In genomic region chr15:56241374-56242085, GRCh38 we compare ENCODE assay signal across 9 cellular contexts. TPM values are rescaled to one million over a fixed set of nuclear protein-coding genes. Genes with fewer than 3 reads are reported as not detected.
DNase-seq lines count a peak whose midpoint lies in the region; ATAC-seq and TF ChIP-seq lines count a peak whose summit lies in the region.
"Had no signal": no experiment of that assay in that cellular context is flagged by ENCODE, and none has a peak within 500 bp of the region (broad histone marks: within the 10 kb centered on the region; RNA-seq: fewer than 3 reads in every experiment).

No MANE protein-coding gene starts in this region.

- POLR2A ChIA-PET in activated CD8-positive, alpha-beta T cell treated with anti-CD3 and anti-CD28 coated beads, Interleukin-2, amount 10 ng/mL, durations not matched to agents 7 days and 5 days (lab: Charles Lee), result interaction anchor here (1.0 kb wide), 1 partner anchor 546 kb away, joined by 3 read pairs; no protein-coding TSS in a partner anchor

- peaks cover 26% of the 10 kb centered on the region for H3K36me3 Mint-ChIP-seq in activated CD8-positive, alpha-beta T cell treated with anti-CD3 and anti-CD28 coated beads, Interleukin-2, amount 10 ng/mL, durations not matched to agents 7 days and 5 days (ENCODE audit: low read depth)
- peaks cover 22% of the 10 kb centered on the region for H3K36me3 Mint-ChIP-seq in type B pancreatic cell

- H3K27ac Mint-ChIP-seq in activated CD8-positive, alpha-beta T cell treated with anti-CD3 and anti-CD28 coated beads, Interleukin-2, amount 10 ng/mL, durations not matched to agents 7 days and 5 days, result peak overlapping the region; percentile 77
- peak overlapping the region; percentile 61 for H3K27ac Mint-ChIP-seq in type B pancreatic cell

- H3K9me3 ChIP-seq in right cardiac atrium (ENCODE audit: control insufficient read depth, low read length) (no peaks in the 10 kb centered on the region), iPS-18c (ENCODE audit: control insufficient read depth, insufficient read depth, low read length) (no peaks in the 10 kb centered on the region)

- DNase-seq in right cardiac atrium (no peak), cardiac septum (ENCODE audit: low spot score) (no peak), type B pancreatic cell (ENCODE audit: extremely low spot score, unreplicated experiment) (no peak), NOMO-1 (lab: John Stamatoyannopoulos, UW; ENCODE audit: unreplicated experiment in 2 of 2) (no peak), GM20000 (ENCODE audit: low spot score) (no peak)
- DNase-seq in activated CD8-positive, alpha-beta T cell treated with anti-CD3 and anti-CD28 coated beads, Interleukin-2, amount 10 ng/mL, durations not matched to agents 7 days and 5 days, result no peak
- DNase-seq: anterior cingulate cortex had no signal

- intact Hi-C loops in right cardiac atrium (cut with DNase I) (no loop called here), cardiac septum (cut with DNase I) (loop anchor here (10.0 kb wide), 1 partner anchor 137 kb away; no protein-coding TSS in a partner anchor)

- H3K4me1 ChIP-seq in right cardiac atrium (ENCODE audit: control insufficient read depth, insufficient read depth, low read length), result no peaks in the 10 kb centered on the region

- ATAC-seq in right cardiac atrium (no peak), HG03565 (IDR thresholded peaks at IDR 0.05; ENCODE audit: unreplicated experiment) (no peak)
- ATAC-seq in activated CD8-positive, alpha-beta T cell treated with anti-CD3 and anti-CD28 coated beads, Interleukin-2, amount 10 ng/mL, durations not matched to agents 7 days and 5 days, result no peak

- TF ChIP-seq CTCF in type B pancreatic cell (conservative IDR thresholded peaks at IDR 0.05), result no peak
- TF ChIP-seq CTCF in GM20000 (IDR thresholded peaks at IDR 0.05; ENCODE audit: extremely low read depth, missing control alignments), result no peak

- no peaks in the 10 kb centered on the region for H3K27me3 ChIP-seq in right cardiac atrium (ENCODE audit: control insufficient read depth, insufficient read depth)

- H3K27me3 Mint-ChIP-seq in activated CD8-positive, alpha-beta T cell treated with anti-CD3 and anti-CD28 coated beads, Interleukin-2, amount 10 ng/mL, durations not matched to agents 7 days and 5 days (ENCODE audit: low read depth), result no peaks in the 10 kb centered on the region
- H3K27me3 Mint-ChIP-seq in type B pancreatic cell, result no peaks in the 10 kb centered on the region

- H3K4me3 ChIP-seq in right cardiac atrium (ENCODE audit: low read length) (peak overlapping the region; percentile 54), iPS-18c (ENCODE audit: insufficient read depth, low read depth, low read length) (peak overlapping the region; percentile 32)

- peak overlapping the region; percentile 88 for H3K4me3 Mint-ChIP-seq in activated CD8-positive, alpha-beta T cell treated with anti-CD3 and anti-CD28 coated beads, Interleukin-2, amount 10 ng/mL, durations not matched to agents 7 days and 5 days
- H3K4me3 Mint-ChIP-seq in type B pancreatic cell, result peak overlapping the region; percentile 99

- 35% methylated on average over 5 of the region's 5 CpGs for WGBS in right cardiac atrium

- H3K27ac ChIP-seq in right cardiac atrium (ENCODE audit: low read length), result no peak overlapping the region

- H3K9me3 Mint-ChIP-seq in activated CD8-positive, alpha-beta T cell treated with anti-CD3 and anti-CD28 coated beads, Interleukin-2, amount 10 ng/mL, durations not matched to agents 7 days and 5 days (ENCODE audit: insufficient read depth), result peaks cover 7% of the 10 kb centered on the region
- H3K9me3 Mint-ChIP-seq in type B pancreatic cell, result peaks cover 5% of the 10 kb centered on the region

- CTCF ChIA-PET in activated CD8-positive, alpha-beta T cell treated with anti-CD3 and anti-CD28 coated beads, Interleukin-2, amount 10 ng/mL, durations not matched to agents 7 days and 5 days (lab: Charles Lee), result no interaction called here

- peaks cover 37% of the 10 kb centered on the region for H3K4me1 Mint-ChIP-seq in activated CD8-positive, alpha-beta T cell treated with anti-CD3 and anti-CD28 coated beads, Interleukin-2, amount 10 ng/mL, durations not matched to agents 7 days and 5 days (ENCODE audit: low read depth)
- peaks cover 15% of the 10 kb centered on the region for H3K4me1 Mint-ChIP-seq in type B pancreatic cell (ENCODE audit: unreplicated experiment)

RNA-seq across cellular contexts. Expression of gene RFX7, which starts 2.1 kb away (rescaled TPM):
- total RNA-seq in right cardiac atrium (10 to 100 TPM in 1 of 4 donors, 1 to 10 TPM in 3; 7.1 to 10.1 (median 8.7) TPM), cardiac septum (10.1 TPM), type B pancreatic cell (ENCODE audit: low replicate concordance) (29.3 and 39.2 TPM in 2 replicates)
- 1.1 TPM for polyA plus RNA-seq in right cardiac atrium
- total RNA-seq in activated CD8-positive, alpha-beta T cell treated with anti-CD3 and anti-CD28 coated beads, Interleukin-2, amount 10 ng/mL, durations not matched to agents 7 days and 5 days, result 10 to 100 TPM; 32.9 to 35.1 TPM
